19 cellular contexts compared by ENCODE assay signal in genomic region chr1:223256034-223256433, GRCh38.
"Had no signal": no experiment of that assay in that cellular context is flagged by ENCODE, and none has a peak within 500 bp of the region (broad histone marks: within the 10 kb centered on the region; RNA-seq: fewer than 3 reads in every experiment).

No MANE protein-coding gene starts in this region.

- H3K9me3 Mint-ChIP-seq: effector memory CD8-positive, alpha-beta T cell; immature natural killer cell; neural progenitor cell had no signal

- H3K4me1 ChIP-seq: gastroesophageal sphincter, pancreas, spleen, tibial artery had no signal

- H3K9me3 ChIP-seq: gastroesophageal sphincter, heart right ventricle, mucosa of descending colon, pancreas, spleen, tibial artery had no signal

- H3K4me1 Mint-ChIP-seq: immature natural killer cell, naive B cell had no signal

- H3K27me3 Mint-ChIP-seq: activated naive CD8-positive, alpha-beta T cell had no signal

- H2AFZ ChIP-seq: neural progenitor cell had no signal

- ATAC-seq: effector memory CD8-positive, alpha-beta T cell; gastroesophageal sphincter; mucosa of descending colon; sciatic nerve had no signal

- H3K27ac Mint-ChIP-seq: activated naive CD8-positive, alpha-beta T cell; effector memory CD8-positive, alpha-beta T cell; immature natural killer cell; naive B cell; neural progenitor cell had no signal

- H3K27ac ChIP-seq: epithelial cell of prostate, gastroesophageal sphincter, heart right ventricle, neural progenitor cell, pancreas, spleen, tibial artery, WERI-Rb-1 had no signal

- H3K9ac ChIP-seq: neural progenitor cell had no signal

- H3K4me3 ChIP-seq: gastroesophageal sphincter, heart right ventricle, mucosa of descending colon, neural progenitor cell, pancreas, spleen, tibial artery had no signal

- DNase-seq: activated CD4-positive, alpha-beta T cell treated with anti-CD3 and anti-CD28 coated beads, Interleukin-2, amount 50 U/mL, for 4 hours; effector memory CD8-positive, alpha-beta T cell; heart right ventricle; immature natural killer cell; mesenchymal stem cell; mucosa of descending colon; naive B cell; pancreas; spleen; stimulated activated naive CD4-positive, alpha-beta T cell; substantia nigra; SW 1271; tibial artery; WERI-Rb-1 had no signal

- H3K36me3 ChIP-seq: gastroesophageal sphincter, heart right ventricle, neural progenitor cell, pancreas, spleen, tibial artery, WERI-Rb-1 had no signal

- H3K27me3 ChIP-seq: gastroesophageal sphincter, heart right ventricle, neural progenitor cell, pancreas, tibial artery had no signal

- H3K4me2 ChIP-seq: neural progenitor cell had no signal

- H3K4me3 Mint-ChIP-seq: activated naive CD8-positive, alpha-beta T cell; effector memory CD8-positive, alpha-beta T cell; immature natural killer cell; naive B cell; neural progenitor cell had no signal

- H3K36me3 Mint-ChIP-seq: immature natural killer cell, neural progenitor cell had no signal
